Comparison of ENCODE assay signal across 35 cellular contexts in the genomic region with DNA sequence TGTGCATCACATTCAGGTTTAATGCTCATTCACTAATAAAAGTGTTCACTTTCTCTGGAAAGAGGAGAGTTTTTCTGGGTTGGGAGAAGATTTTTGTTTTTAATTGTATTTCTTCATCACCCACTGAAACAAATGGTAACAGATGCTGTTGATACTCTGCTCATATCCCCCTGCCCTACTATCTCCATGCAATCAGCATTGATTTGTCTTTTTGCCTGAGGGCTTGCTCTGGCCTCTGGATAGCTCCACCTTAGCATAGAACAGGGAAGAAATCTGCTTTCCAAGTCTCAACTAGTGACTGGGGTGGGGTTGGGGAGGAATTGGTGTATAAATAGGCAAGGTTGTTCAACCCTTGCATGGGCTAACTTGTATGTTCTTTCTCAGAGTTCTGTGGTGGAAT.
A peak's percentile ranks its signal among the peaks of the same experiment; 100 is the strongest.
DNase-seq lines count a peak whose midpoint lies in the region; ATAC-seq and TF ChIP-seq lines count a peak whose summit lies in the region.
"Had no signal": no experiment of that assay in that cellular context is flagged by ENCODE, and none has a peak within 500 bp of the region (broad histone marks: within the 10 kb centered on the region; RNA-seq: fewer than 3 reads in every experiment).

No MANE protein-coding gene starts in this region.

- no peak overlapping the region for H2BK12ac ChIP-seq in mesenchymal stem cell (ENCODE audit: low read length in 2 of 2)

- no peak overlapping the region for H4K5ac ChIP-seq in mesendoderm (ENCODE audit: low read length)

- no peak overlapping the region for H3K23ac ChIP-seq in mesenchymal stem cell (ENCODE audit: low read length in 2 of 2)
- H3K23ac ChIP-seq in mesendoderm (ENCODE audit: low read length) = no peak overlapping the region

- H3K27ac Mint-ChIP-seq in nephron progenitor cell = peak overlapping the region; percentile 43
- H3K27ac Mint-ChIP-seq: B cell; CD14-positive monocyte; CD4-positive, alpha-beta memory T cell; CD4-positive, alpha-beta T cell; CD4-positive, CD25-positive, alpha-beta regulatory T cell; CD8-positive, alpha-beta memory T cell; CD8-positive, alpha-beta T cell had no signal

- H2BK15ac ChIP-seq in mesenchymal stem cell (ENCODE audit: low read depth, poor library complexity, severe bottlenecking) = no peak overlapping the region
- no peak overlapping the region for H2BK15ac ChIP-seq in mesendoderm (replicated peaks; ENCODE audit: low read depth)

- H3K4ac ChIP-seq in mesenchymal stem cell (ENCODE audit: low read depth in 1 of 2, low read length in 2 of 2) (no peak overlapping the region), mesendoderm (ENCODE audit: low read depth, low read length) (no peak overlapping the region)

- H3K27ac ChIP-seq in mesenchymal stem cell (ENCODE audit: low read length, poor library complexity, severe bottlenecking) = no peak overlapping the region
- H3K27ac ChIP-seq in mesendoderm (ENCODE audit: low read depth, low read length) = no peak overlapping the region
- H3K27ac ChIP-seq: 22Rv1; A549; BLaER1; BLaER1 treated with 17β-estradiol and CSF1 and Interleukin-3, amounts not matched to agents 10 nM and 100 nM; C4-2B had no signal

- H2AK5ac ChIP-seq in mesenchymal stem cell (ENCODE audit: low read length, severe bottlenecking) = no peak overlapping the region
- no peak overlapping the region for H2AK5ac ChIP-seq in mesendoderm (ENCODE audit: low read length)

- ATAC-seq in GM18909 (IDR thresholded peaks at IDR 0.05; ENCODE audit: poor library complexity, unreplicated experiment) = no peak
- ATAC-seq in GM18868 (IDR thresholded peaks at IDR 0.05; ENCODE audit: unreplicated experiment) = no peak
- ATAC-seq: A549; CD8-positive, alpha-beta T cell had no signal

- H3K36me3 Mint-ChIP-seq in nephron progenitor cell (ENCODE audit: low read depth) = no peaks in the 10 kb centered on the region
- H3K36me3 Mint-ChIP-seq: CD14-positive monocyte; CD4-positive, alpha-beta memory T cell; CD4-positive, CD25-positive, alpha-beta regulatory T cell; CD8-positive, alpha-beta memory T cell; CD8-positive, alpha-beta T cell had no signal

- H4K8ac ChIP-seq in mesenchymal stem cell (ENCODE audit: low read length) (peak overlapping the region; percentile 63), mesendoderm (ENCODE audit: low read depth, low read length) (no peak overlapping the region)

- H2BK5ac ChIP-seq in mesenchymal stem cell (ENCODE audit: low read depth, low read length, poor library complexity, severe bottlenecking) = no peak overlapping the region
- no peak overlapping the region for H2BK5ac ChIP-seq in mesendoderm (ENCODE audit: low read length)

- H3K9ac ChIP-seq in mesenchymal stem cell (ENCODE audit: low read length) (no peak overlapping the region), mesendoderm (ENCODE audit: low read length) (no peak overlapping the region)
- H3K9ac ChIP-seq: BLaER1; BLaER1 treated with 17β-estradiol and CSF1 and Interleukin-3, amounts not matched to agents 10 nM and 100 nM had no signal

- H3K27me3 Mint-ChIP-seq in nephron progenitor cell (ENCODE audit: low read depth, poor library complexity) = no peaks in the 10 kb centered on the region
- H3K27me3 Mint-ChIP-seq: B cell; CD4-positive, alpha-beta memory T cell; CD4-positive, alpha-beta T cell; CD4-positive, CD25-positive, alpha-beta regulatory T cell; CD8-positive, alpha-beta memory T cell had no signal

- H3K79me2 ChIP-seq in mesendoderm (ENCODE audit: control insufficient read depth, insufficient read depth, low read length) = no peaks in the 10 kb centered on the region

- peaks cover 26% of the 10 kb centered on the region for H3K4me1 Mint-ChIP-seq in nephron progenitor cell
- H3K4me1 Mint-ChIP-seq: B cell; CD14-positive monocyte; CD4-positive, alpha-beta memory T cell; CD4-positive, CD25-positive, alpha-beta regulatory T cell; CD8-positive, alpha-beta memory T cell had no signal

- no peak overlapping the region for H3K14ac ChIP-seq in mesenchymal stem cell (ENCODE audit: low read length in 2 of 2)

- H3K27me3 ChIP-seq in mesenchymal stem cell (ENCODE audit: control insufficient read depth in 1 of 2, insufficient read depth in 1 of 2, low read length in 2 of 2) = no peaks in the 10 kb centered on the region
- H3K27me3 ChIP-seq in mesendoderm (ENCODE audit: insufficient read depth, low read length, poor library complexity) = no peaks in the 10 kb centered on the region
- no peaks in the 10 kb centered on the region for H3K27me3 ChIP-seq in H7 (ENCODE audit: control insufficient read depth, insufficient read depth, low read length)
- H3K27me3 ChIP-seq: BE2C; BLaER1; BLaER1 treated with 17β-estradiol and CSF1 and Interleukin-3, amounts not matched to agents 10 nM and 100 nM had no signal

- no peak overlapping the region for H3K4me3 ChIP-seq in mesenchymal stem cell (ENCODE audit: insufficient read depth in 1 of 2, low read depth in 1 of 2, low read length in 2 of 2)
- H3K4me3 ChIP-seq in mesendoderm (ENCODE audit: low read length) = no peak overlapping the region
- H3K4me3 ChIP-seq in H7 (ENCODE audit: insufficient read depth, low read depth, low read length) = no peak overlapping the region
- H3K4me3 ChIP-seq: A549; BLaER1; BLaER1 treated with 17β-estradiol and CSF1 and Interleukin-3, amounts not matched to agents 10 nM and 100 nM had no signal

- TF ChIP-seq CTCF in nephron progenitor cell (IDR thresholded peaks at IDR 0.05) = no peak

- H2AFZ ChIP-seq in mesenchymal stem cell (ENCODE audit: low read depth, low read length) = no peak overlapping the region

- H3K9me3 ChIP-seq in mesenchymal stem cell (ENCODE audit: control insufficient read depth, low read length) = no peaks in the 10 kb centered on the region
- H3K9me3 ChIP-seq: A549; BE2C; BLaER1; BLaER1 treated with 17β-estradiol and CSF1 and Interleukin-3, amounts not matched to agents 10 nM and 100 nM; Caco-2 had no signal

- peak overlapping the region in 1 of 2 experiments; percentile 59 for H3K18ac ChIP-seq in mesenchymal stem cell (ENCODE audit: low read depth in 1 of 2, low read length in 2 of 2)
- no peak overlapping the region for H3K18ac ChIP-seq in mesendoderm (ENCODE audit: low read length)

- no peak overlapping the region for H3K56ac ChIP-seq in mesendoderm (ENCODE audit: low read length)

- H3K4me3 Mint-ChIP-seq in nephron progenitor cell = no peak overlapping the region
- H3K4me3 Mint-ChIP-seq: B cell; CD14-positive monocyte; CD4-positive, alpha-beta memory T cell; CD4-positive, alpha-beta T cell; CD4-positive, CD25-positive, alpha-beta regulatory T cell; CD8-positive, alpha-beta memory T cell; CD8-positive, alpha-beta T cell had no signal

- H2BK120ac ChIP-seq in mesenchymal stem cell (ENCODE audit: low read depth, low read length) (no peak overlapping the region), mesendoderm (ENCODE audit: low read depth, low read length) (no peak overlapping the region)

- H3K9me3 Mint-ChIP-seq in nephron progenitor cell = no peaks in the 10 kb centered on the region

- DNase-seq in islet precursor cell = peak; percentile 77
- no peak for DNase-seq in mesenchymal stem cell
- peak; percentile 53 for DNase-seq in mesendoderm
- no peak for DNase-seq in nephron progenitor cell
- no peak for DNase-seq in activated T-cell treated with anti-CD3 and anti-CD28 coated beads, Interleukin-2, amount 50 U/mL, for 1 hour
- no peak for DNase-seq in H7
- DNase-seq: 8988T; ACHN; AML-193; BE2C; C1 segment of cervical spinal cord; Caco-2; Calu3; CD4-positive, alpha-beta memory T cell; CD4-positive, alpha-beta T cell; CD4-positive, CD25-positive, alpha-beta regulatory T cell; CD8-positive, alpha-beta memory T cell; CD8-positive, alpha-beta T cell; COR-L47; DMS 273 treated with DMSO at 0.1 percent for 48 hours; DMS153; DMS53; DMS79; DMS79 treated with DMSO at 0.1 percent for 48 hours; DND-41; EL had no signal

- H3K79me1 ChIP-seq in mesenchymal stem cell (replicated peaks; ENCODE audit: low read length, poor library complexity, severe bottlenecking) (no peaks in the 10 kb centered on the region), mesendoderm (ENCODE audit: low read length) (no peaks in the 10 kb centered on the region)

- H3K4me1 ChIP-seq in mesenchymal stem cell (ENCODE audit: control insufficient read depth, insufficient read depth, low read depth, low read length) (no peaks in the 10 kb centered on the region), mesendoderm (ENCODE audit: control insufficient read depth, low read depth, low read length) (no peaks in the 10 kb centered on the region)
- H3K4me1 ChIP-seq: A549; BE2C; BLaER1; BLaER1 treated with 17β-estradiol and CSF1 and Interleukin-3, amounts not matched to agents 10 nM and 100 nM; Caco-2 had no signal

- no peak overlapping the region for H4K91ac ChIP-seq in mesenchymal stem cell (ENCODE audit: low read length)

- H3K4me2 ChIP-seq in mesenchymal stem cell (ENCODE audit: low read length, poor library complexity, severe bottlenecking) (no peak overlapping the region), mesendoderm (ENCODE audit: low read length) (no peak overlapping the region)
- H3K4me2 ChIP-seq: A549; BLaER1; BLaER1 treated with 17β-estradiol and CSF1 and Interleukin-3, amounts not matched to agents 10 nM and 100 nM had no signal

- H3K36me3 ChIP-seq in mesenchymal stem cell (ENCODE audit: control insufficient read depth in 1 of 2, insufficient read depth in 2 of 2, low read depth in 1 of 2, low read length in 2 of 2) = no peaks in the 10 kb centered on the region
- no peaks in the 10 kb centered on the region for H3K36me3 ChIP-seq in mesendoderm (ENCODE audit: control insufficient read depth, insufficient read depth, low read length)
- H3K36me3 ChIP-seq in H7 (replicated peaks; ENCODE audit: control insufficient read depth, insufficient read depth, low read length) = no peaks in the 10 kb centered on the region
- H3K36me3 ChIP-seq: BE2C; BLaER1; BLaER1 treated with 17β-estradiol and CSF1 and Interleukin-3, amounts not matched to agents 10 nM and 100 nM had no signal

Comparison
In these comparisons a context has a peak if more than half of its experiments do, and no peak if none do; other contexts are left out.
1. DNase-seq: peak in islet precursor cell (single experiment) and mesendoderm (single experiment); none in mesenchymal stem cell (single experiment), nephron progenitor cell (single experiment), activated T-cell treated with anti-CD3 and anti-CD28 coated beads, Interleukin-2, amount 50 U/mL, for 1 hour (single experiment) and H7 (single experiment).